Comparison of ENCODE assay signal across 18 cellular contexts in the genomic region with DNA sequence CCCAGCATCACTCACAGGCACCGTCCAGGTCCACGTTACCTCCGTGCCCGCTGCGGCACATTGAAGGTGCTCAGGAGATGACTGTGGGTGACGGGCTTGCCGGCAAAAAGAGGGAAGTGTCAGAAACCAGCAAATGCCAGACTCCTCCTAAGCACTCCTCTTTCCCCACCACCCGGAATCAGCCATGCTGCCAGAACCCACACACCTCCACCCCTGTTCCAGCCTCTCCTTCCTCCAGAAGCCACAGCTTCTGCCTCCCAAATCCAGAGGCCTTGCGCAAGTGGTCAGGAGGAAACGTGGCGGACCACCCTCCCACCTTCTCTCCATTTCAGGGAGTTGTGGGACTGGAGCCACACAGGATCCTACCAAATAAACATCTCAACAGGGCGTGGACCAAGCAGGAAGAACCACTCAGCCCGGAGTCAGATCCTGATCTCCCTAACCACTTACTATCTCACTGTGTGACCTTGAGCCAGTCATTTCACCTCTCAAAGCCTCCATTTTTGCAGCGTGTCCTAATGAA. TPM values are rescaled to one million over a fixed set of nuclear protein-coding genes. Genes with fewer than 3 reads are reported as not detected.
DNase-seq lines count a peak whose midpoint lies in the region; ATAC-seq and TF ChIP-seq lines count a peak whose summit lies in the region.
"Had no signal": no experiment of that assay in that cellular context is flagged by ENCODE, and none has a peak within 500 bp of the region (broad histone marks: within the 10 kb centered on the region; RNA-seq: fewer than 3 reads in every experiment).

No MANE protein-coding gene starts in this region.

- H2BK120ac ChIP-seq in mesenchymal stem cell (ENCODE audit: low read depth, low read length), result no peak overlapping the region

- no peak overlapping the region for H3K18ac ChIP-seq in mesenchymal stem cell (ENCODE audit: low read depth in 1 of 2, low read length in 2 of 2)

- H3K36me3 Mint-ChIP-seq in CD14-positive monocyte, result peaks cover 25 to 33% of the 10 kb centered on the region in 2 donors

- no peak overlapping the region for H3K4ac ChIP-seq in mesenchymal stem cell (ENCODE audit: low read depth in 1 of 2, low read length in 2 of 2)

- CTCF ChIA-PET in HEK293 (lab: Yijun Ruan, JAX), result interaction anchor here (1.6 kb wide), 1 partner anchor 140 kb away, joined by 5 read pairs; no protein-coding TSS in a partner anchor

- no peak overlapping the region for H2BK15ac ChIP-seq in mesenchymal stem cell (ENCODE audit: low read depth, poor library complexity, severe bottlenecking)

- H3K79me1 ChIP-seq in mesenchymal stem cell (replicated peaks; ENCODE audit: low read length, poor library complexity, severe bottlenecking), result peaks cover 15% of the 10 kb centered on the region

- no peaks in the 10 kb centered on the region for H3K9me3 ChIP-seq in HEK293 (ENCODE audit: control insufficient read depth, insufficient read depth, low read depth, low read length)
- no peaks in the 10 kb centered on the region for H3K9me3 ChIP-seq in mesenchymal stem cell (ENCODE audit: control insufficient read depth, low read length)
- H3K9me3 ChIP-seq: BE2C, gastroesophageal sphincter, right lobe of liver had no signal

- TF ChIP-seq CTCF in CD14-positive monocyte (IDR thresholded peaks at IDR 0.05) (no peak), HEK293 (tag by site-specific recombination; IDR thresholded peaks at IDR 0.05) (no peak)

- 82% methylated on average over 12 of the region's 14 CpGs for WGBS in mesenchymal stem cell

- intact Hi-C loops in CD14-positive monocyte (cut with micrococcal nuclease), result no loop called here

- H2BK12ac ChIP-seq in mesenchymal stem cell (ENCODE audit: low read length in 2 of 2), result no peak overlapping the region

- H3K4me1 Mint-ChIP-seq in CD14-positive monocyte, result peaks cover 56% of the 10 kb centered on the region

- H4K8ac ChIP-seq in mesenchymal stem cell (ENCODE audit: low read length), result no peak overlapping the region

- H3K23ac ChIP-seq in mesenchymal stem cell (ENCODE audit: low read length in 2 of 2), result no peak overlapping the region

- H2AFZ ChIP-seq in mesenchymal stem cell (ENCODE audit: low read depth, low read length), result no peak overlapping the region

- H4K91ac ChIP-seq in mesenchymal stem cell (ENCODE audit: low read length), result no peak overlapping the region

- POLR2A ChIA-PET in HEK293 (lab: Yijun Ruan, JAX), result interaction anchor here (0.7 kb wide), 1 partner anchor 29 kb away, joined by 3 read pairs; no protein-coding TSS in a partner anchor

- H3K36me3 ChIP-seq in HEK293 (ENCODE audit: control insufficient read depth in 2 of 2, insufficient read depth in 1 of 2, low read length in 2 of 2) (peaks cover 13 to 34% of the 10 kb centered on the region in 2 experiments), mesenchymal stem cell (ENCODE audit: control insufficient read depth in 1 of 2, insufficient read depth in 2 of 2, low read depth in 1 of 2, low read length in 2 of 2) (peaks cover 33 to 34% of the 10 kb centered on the region in 2 experiments)
- H3K36me3 ChIP-seq: BE2C had no signal

- no peak overlapping the region for H3K4me3 ChIP-seq in HEK293 (ENCODE audit: low read depth, low read length)
- no peak overlapping the region for H3K4me3 ChIP-seq in mesenchymal stem cell (ENCODE audit: insufficient read depth in 1 of 2, low read depth in 1 of 2, low read length in 2 of 2)
- H3K4me3 ChIP-seq: gastroesophageal sphincter, right lobe of liver, SK-N-MC had no signal

- H3K4me3 Mint-ChIP-seq in CD14-positive monocyte, result peak overlapping the region; percentile 53 to 85
- H3K4me3 Mint-ChIP-seq: stimulated activated naive CD8-positive, alpha-beta T cell treated with anti-CD3 and anti-CD28 coated beads, Interleukin-15, Interleukin-2, amounts not matched to agents 100 ng/mL and 50 ng/mL, for 24 hours had no signal

- H3K9me3 Mint-ChIP-seq in CD14-positive monocyte, result peaks cover 0 to 6% (median 0%) of the 10 kb centered on the region in 7 donors
- H3K9me3 Mint-ChIP-seq: stimulated activated naive CD8-positive, alpha-beta T cell treated with anti-CD3 and anti-CD28 coated beads, Interleukin-15, Interleukin-2, amounts not matched to agents 100 ng/mL and 50 ng/mL, for 24 hours had no signal

- DNase-seq in CD14-positive monocyte (ENCODE audit: low spot score) (peak; percentile 58), SKM-1 treated with dmso at 0.1 percent for 144 hours (lab: John Stamatoyannopoulos, UW; ENCODE audit: unreplicated experiment) (peak; percentile 28), mesenchymal stem cell (no peak), dedifferentiated amniotic fluid mesenchymal stem cell (ENCODE audit: extremely low spot score) (no peak), T-helper 1 cell (no peak)
- no peak for DNase-seq in activated naive CD4-positive, alpha-beta T cell treated with Interleukin-2 at 50 U/mL for 16 hours
- DNase-seq: activated CD4-positive, CD25-positive, alpha-beta regulatory T cell treated with anti-CD3 and anti-CD28 coated beads, Interleukin-2, amount 50 U/mL, for 72 hours; activated T-cell treated with anti-CD3 and anti-CD28 coated beads, Interleukin-2, amount 50 U/mL, for 48 hours; anterior cingulate cortex; BE2C; effector memory CD4-positive, alpha-beta T cell; NCI-H2029 had no signal

- no peaks in the 10 kb centered on the region for H3K27me3 ChIP-seq in mesenchymal stem cell (ENCODE audit: control insufficient read depth in 1 of 2, insufficient read depth in 1 of 2, low read length in 2 of 2)
- H3K27me3 ChIP-seq: BE2C, gastroesophageal sphincter, right lobe of liver had no signal

- H3K27ac ChIP-seq in HEK293 (ENCODE audit: extremely low read depth, low read depth, low read length) (no peak overlapping the region), mesenchymal stem cell (ENCODE audit: low read length, poor library complexity, severe bottlenecking) (no peak overlapping the region)
- H3K27ac ChIP-seq: gastroesophageal sphincter, right lobe of liver, SK-N-MC had no signal

- no peak overlapping the region for H2AK5ac ChIP-seq in mesenchymal stem cell (ENCODE audit: low read length, severe bottlenecking)

- H3K4me2 ChIP-seq in mesenchymal stem cell (ENCODE audit: low read length, poor library complexity, severe bottlenecking), result no peak overlapping the region

- no peak overlapping the region for H2BK5ac ChIP-seq in mesenchymal stem cell (ENCODE audit: low read depth, low read length, poor library complexity, severe bottlenecking)

- ATAC-seq in HG03159 (IDR thresholded peaks at IDR 0.05; ENCODE audit: unreplicated experiment), result no peak
- ATAC-seq: gastroesophageal sphincter, right lobe of liver had no signal

- H3K4me1 ChIP-seq in HEK293 (ENCODE audit: control insufficient read depth, insufficient read depth, low read length) (peaks cover 18% of the 10 kb centered on the region), mesenchymal stem cell (ENCODE audit: control insufficient read depth, insufficient read depth, low read depth, low read length) (peaks cover 40% of the 10 kb centered on the region)
- H3K4me1 ChIP-seq: BE2C had no signal

- H3K27ac Mint-ChIP-seq in CD14-positive monocyte, result peak overlapping the region in 5 of 7 donors; percentile 43 to 78 (median 61)
- H3K27ac Mint-ChIP-seq: stimulated activated naive CD8-positive, alpha-beta T cell treated with anti-CD3 and anti-CD28 coated beads, Interleukin-15, Interleukin-2, amounts not matched to agents 100 ng/mL and 50 ng/mL, for 24 hours had no signal

- no peak overlapping the region for H3K14ac ChIP-seq in mesenchymal stem cell (ENCODE audit: low read length in 2 of 2)

- peaks cover 0 to 13% (median 10%) of the 10 kb centered on the region in 3 donors for H3K27me3 Mint-ChIP-seq in CD14-positive monocyte (ENCODE audit: low read depth in 3 of 3)
- H3K27me3 Mint-ChIP-seq: stimulated activated naive CD8-positive, alpha-beta T cell treated with anti-CD3 and anti-CD28 coated beads, Interleukin-15, Interleukin-2, amounts not matched to agents 100 ng/mL and 50 ng/mL, for 24 hours had no signal

- H3K9ac ChIP-seq in mesenchymal stem cell (ENCODE audit: low read length), result peak overlapping the region; percentile 35

TF ChIP-seq in HEK293, 187 proteins besides CTCF, POLR2A, EP300 and RAD21 (continues in another document):
- TF ChIP-seq ZNF175 (tag by site-specific recombination; IDR thresholded peaks at IDR 0.05) (no peak), ZBTB1 (tag by site-specific recombination; IDR thresholded peaks at IDR 0.05) (no peak)
- TF ChIP-seq, protein P1, sequence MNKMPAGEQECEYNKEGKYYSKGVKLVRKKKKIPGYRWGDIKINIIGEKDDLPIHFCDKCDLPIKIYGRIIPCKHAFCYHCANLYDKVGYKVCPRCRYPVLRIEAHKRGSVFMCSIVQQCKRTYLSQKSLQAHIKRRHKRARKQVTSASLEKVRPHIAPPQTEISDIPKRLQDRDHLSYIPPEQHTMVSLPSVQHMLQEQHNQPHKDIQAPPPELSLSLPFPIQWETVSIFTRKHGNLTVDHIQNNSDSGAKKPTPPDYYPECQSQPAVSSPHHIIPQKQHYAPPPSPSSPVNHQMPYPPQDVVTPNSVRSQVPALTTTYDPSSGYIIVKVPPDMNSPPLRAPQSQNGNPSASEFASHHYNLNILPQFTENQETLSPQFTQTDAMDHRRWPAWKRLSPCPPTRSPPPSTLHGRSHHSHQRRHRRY (tag by site-specific recombination; IDR thresholded peaks at IDR 0.05), result no peak

RNA-seq across cellular contexts. Expression of a gene that starts 33.1 kb away (rescaled TPM):
- polyA plus RNA-seq in CD14-positive monocyte, result 1 to 10 TPM; 1.4 to 1.5 TPM
- polyA plus RNA-seq in mesenchymal stem cell (2013, experiment 1 of 2), result 9.6 TPM
- 9.9 TPM for polyA plus RNA-seq in mesenchymal stem cell (2013, experiment 2 of 2)

Comparison
In these comparisons a context has a peak if more than half of its experiments do, and no peak if none do; other contexts are left out.
1. DNase-seq: peak in CD14-positive monocyte (single experiment) and SKM-1 treated with dmso at 0.1 percent for 144 hours (single experiment); none in mesenchymal stem cell (single experiment), activated naive CD4-positive, alpha-beta T cell treated with Interleukin-2 at 50 U/mL for 16 hours (single experiment), dedifferentiated amniotic fluid mesenchymal stem cell (single experiment) and T-helper 1 cell (0 of 5).